In the genomic region with DNA sequence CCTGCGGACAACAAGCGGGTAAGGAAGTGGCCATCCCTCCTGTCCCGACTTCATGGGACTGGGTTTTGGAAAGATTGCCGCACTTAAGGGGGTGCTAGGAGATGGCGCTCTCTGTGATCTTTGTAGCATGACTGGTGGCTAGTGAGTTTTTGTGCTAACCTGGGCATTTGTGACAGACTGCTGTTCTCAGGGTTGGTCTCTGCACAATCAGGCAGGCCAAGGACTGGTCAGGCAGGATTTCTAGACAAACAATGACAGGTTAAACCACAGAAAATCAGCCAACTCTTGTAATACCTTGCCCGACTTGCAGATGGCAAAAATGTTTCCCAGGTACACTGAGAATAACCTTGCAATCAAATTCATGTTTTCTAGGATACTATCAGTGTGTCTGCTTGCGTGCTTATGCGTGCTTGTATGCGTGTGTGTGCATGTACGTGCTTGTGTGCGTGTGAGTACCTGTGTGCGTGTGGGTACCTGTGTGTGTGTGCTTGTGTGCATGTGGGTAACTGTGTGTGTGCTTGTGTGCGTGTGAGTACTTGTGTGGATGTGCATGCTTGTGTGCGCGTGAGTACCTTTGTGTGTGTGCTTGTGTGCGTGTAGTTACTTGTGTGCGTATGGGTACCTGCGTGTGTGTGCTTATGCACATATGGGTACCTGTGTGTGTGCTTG, we compare ENCODE assay signal across 17 cellular contexts. TPM values are rescaled to one million over a fixed set of nuclear protein-coding genes. Genes with fewer than 3 reads are reported as not detected.
DNase-seq lines count a peak whose midpoint lies in the region; ATAC-seq, FAIRE-seq and TF ChIP-seq lines count a peak whose summit lies in the region.
"Had no signal": no experiment of that assay in that cellular context is flagged by ENCODE, and none has a peak within 500 bp of the region (broad histone marks: within the 10 kb centered on the region; RNA-seq: fewer than 3 reads in every experiment).

No MANE protein-coding gene starts in this region.

- TF ChIP-seq POLR2A in heart left ventricle (IDR thresholded peaks at IDR 0.05): no peak

- DNase-seq in COLO668 (lab: John Stamatoyannopoulos, UW; ENCODE audit: unreplicated experiment) (peak; percentile 10), LNCaP clone FGC (ENCODE audit: low read depth) (peak; percentile 93), epithelial cell of prostate (ENCODE audit: low read depth, low spot score) (no peak), neural progenitor cell (ENCODE audit: low spot score) (no peak), mucosa of descending colon (no peak), heart left ventricle (no peak), frontal cortex (ENCODE audit: low spot score in 2 of 2) (no peak)
- DNase-seq: amygdala; C1 segment of cervical spinal cord; dorsolateral prefrontal cortex; foreskin melanocyte; MM.1S; NCI-H345; RPMI8226; stimulated activated CD4-positive, alpha-beta T cell treated with anti-CD3 and anti-CD28 coated beads, Interleukin-4, amount 100 ng/mL, for 24 hours; stimulated activated naive CD4-positive, alpha-beta T cell treated with Interleukin-2 at 50 U/mL for 16 hours had no signal

- H3K4me1 ChIP-seq in neural progenitor cell (peaks cover 30% of the 10 kb centered on the region), mucosa of descending colon (ENCODE audit: low read depth) (no peaks in the 10 kb centered on the region), heart left ventricle (peaks cover 0 to 26% (median 0%) of the 10 kb centered on the region in 12 donors)

- H3K36me3 ChIP-seq in neural progenitor cell: no peaks in the 10 kb centered on the region
- H3K36me3 ChIP-seq in mucosa of descending colon (ENCODE audit: low read depth): no peaks in the 10 kb centered on the region
- peaks cover 0 to 10% (median 0%) of the 10 kb centered on the region in 9 donors for H3K36me3 ChIP-seq in heart left ventricle

- FAIRE-seq in frontal cortex (lab: Jason Lieb, UNC): no peak

- peaks cover 24% of the 10 kb centered on the region for H3K4me1 Mint-ChIP-seq in neural progenitor cell

- peak overlapping the region; percentile 72 for H3K4me2 ChIP-seq in neural progenitor cell

- H3K79me2 ChIP-seq in neural progenitor cell (ENCODE audit: low read depth): peaks cover 3% of the 10 kb centered on the region

- ATAC-seq in mucosa of descending colon (no peak), GM21515 (IDR thresholded peaks at IDR 0.05; ENCODE audit: unreplicated experiment) (no peak), heart left ventricle (no peak)

- no peak overlapping the region for H3K4me3 Mint-ChIP-seq in neural progenitor cell

- H3K4me3 ChIP-seq in LNCaP clone FGC (ENCODE audit: low read depth, low read length): peak overlapping the region; percentile 9; the same call in 1 of the 2 replicates
- no peak overlapping the region for H3K4me3 ChIP-seq in neural progenitor cell
- no peak overlapping the region for H3K4me3 ChIP-seq in mucosa of descending colon
- H3K4me3 ChIP-seq in heart left ventricle: no peak overlapping the region

- H3K27ac Mint-ChIP-seq in neural progenitor cell: peak overlapping the region; percentile 74

- peaks cover 24% of the 10 kb centered on the region for H3F3A ChIP-seq in neural progenitor cell (ENCODE audit: low read depth)

- intact Hi-C loops in mucosa of descending colon (cut with DNase I, micrococcal nuclease): no loop called here
- intact Hi-C loops in heart left ventricle (cut with DNase I): no loop called here

- TF ChIP-seq CTCF in LNCaP clone FGC (IDR thresholded peaks at IDR 0.05; ENCODE audit: control insufficient read depth, extremely low read depth, insufficient read depth) (no peak), neural progenitor cell (IDR thresholded peaks at IDR 0.05) (no peak), mucosa of descending colon (IDR thresholded peaks at IDR 0.05) (no peak), heart left ventricle (IDR thresholded peaks at IDR 0.05) (no peak)

- peaks cover under 1% of the 10 kb centered on the region for H3K36me3 Mint-ChIP-seq in neural progenitor cell

- WGBS in heart left ventricle, 4 donors: 95 to 97% (median 96%) methylated on average over 18 of the region's 18 CpGs

- no peaks in the 10 kb centered on the region for H4K20me1 ChIP-seq in neural progenitor cell (ENCODE audit: low read depth)

- H2AFZ ChIP-seq in neural progenitor cell (replicated peaks): no peak overlapping the region

- H3K9me3 ChIP-seq in neural progenitor cell (ENCODE audit: low read depth): no peaks in the 10 kb centered on the region
- no peaks in the 10 kb centered on the region for H3K9me3 ChIP-seq in mucosa of descending colon
- no peaks in the 10 kb centered on the region for H3K9me3 ChIP-seq in heart left ventricle

- H3K27ac ChIP-seq in epithelial cell of prostate (peak overlapping the region; percentile 14), neural progenitor cell (peak overlapping the region; percentile 90), heart left ventricle (no peak overlapping the region)

- H3K9me3 Mint-ChIP-seq in neural progenitor cell: peaks cover 2% of the 10 kb centered on the region

- peaks cover 9% of the 10 kb centered on the region for H3K27me3 Mint-ChIP-seq in neural progenitor cell (ENCODE audit: insufficient read depth, low read depth)

- H3K9ac ChIP-seq in neural progenitor cell: no peak overlapping the region

- H3K27me3 ChIP-seq in neural progenitor cell (no peaks in the 10 kb centered on the region), heart left ventricle (no peaks in the 10 kb centered on the region)
- H3K27me3 ChIP-seq: dorsolateral prefrontal cortex had no signal

RNA-seq across cellular contexts. Expression of gene SORL1, which starts 26.2 kb away (rescaled TPM):
- total RNA-seq in neural progenitor cell (ENCODE audit: low replicate concordance) (45.6 and 46.0 TPM in 2 replicates), mucosa of descending colon (100 to 1,000 TPM in 2 of 3 donors, 10 to 100 TPM in 1; 58.3 to 195 (median 109) TPM), heart left ventricle (10 to 100 TPM in 3 of 9 donors, 1 to 10 TPM in 6; 2.9 to 20.5 (median 5.8) TPM), frontal cortex (42.8 TPM)
- under 1 TPM; 0.72 to 0.83 TPM for polyA plus RNA-seq in heart left ventricle

Comparison
In these comparisons a context has a peak if more than half of its experiments do, and no peak if none do; other contexts are left out.
1. DNase-seq: peak in COLO668 (single experiment) and LNCaP clone FGC (single experiment); none in epithelial cell of prostate (single experiment), neural progenitor cell (single experiment), mucosa of descending colon (0 of 3), heart left ventricle (0 of 5) and frontal cortex (0 of 2).
2. H3K27ac ChIP-seq: peak in epithelial cell of prostate (single experiment) and neural progenitor cell (single experiment); none in heart left ventricle (0 of 12).